In the genomic region with DNA sequence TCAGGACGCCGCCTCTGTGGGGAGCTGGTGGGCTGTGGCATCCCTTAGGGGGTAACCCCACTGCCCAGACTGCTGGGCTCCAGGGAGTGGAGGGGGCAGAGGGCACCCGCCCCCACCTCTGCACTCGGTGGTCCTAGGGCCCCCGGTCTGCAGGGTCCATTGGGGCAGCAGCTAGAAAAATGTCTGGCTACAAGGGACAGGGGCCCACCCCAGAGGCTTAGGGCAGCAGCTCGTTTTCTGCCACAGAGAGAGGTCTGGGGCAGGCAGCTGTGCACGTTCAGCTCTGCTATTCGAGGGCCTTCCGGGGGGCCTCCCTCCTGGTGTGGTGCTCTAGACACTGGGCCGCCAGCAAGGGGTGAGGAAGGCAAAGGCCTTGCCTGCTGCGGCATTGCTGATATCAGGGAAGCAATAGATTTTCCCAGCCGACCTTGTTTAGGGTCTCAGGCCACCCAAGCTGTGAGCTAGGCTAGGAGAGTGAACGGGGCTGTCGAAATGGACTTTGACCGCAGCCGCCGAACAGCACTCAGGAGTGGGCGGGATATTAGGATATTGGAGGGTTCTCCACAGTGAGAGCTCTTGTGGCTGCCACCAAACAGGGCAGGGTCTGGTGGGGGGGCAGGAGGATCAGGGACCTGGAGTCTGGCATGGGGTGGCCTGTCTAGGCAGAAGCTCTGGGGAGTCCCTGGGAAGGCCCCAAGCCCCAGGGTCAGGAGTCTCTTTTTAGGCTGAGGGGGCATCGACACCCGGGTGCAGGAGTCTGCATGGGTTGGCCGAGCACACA, we compare ENCODE assay signal across 9 cellular contexts.
DNase-seq lines count a peak whose midpoint lies in the region; ATAC-seq, FAIRE-seq and TF ChIP-seq lines count a peak whose summit lies in the region.
"Had no signal": no experiment of that assay in that cellular context is flagged by ENCODE, and none has a peak within 500 bp of the region (broad histone marks: within the 10 kb centered on the region; RNA-seq: fewer than 3 reads in every experiment).

No MANE protein-coding gene starts in this region.

- ATAC-seq in heart left ventricle (no peak), Right ventricle myocardium inferior (no peak), HepG2 (peak; percentile 89), upper lobe of right lung (peak; percentile 21)
- ATAC-seq: Panc1 had no signal

- peak overlapping the region; percentile 98 for H3K4me2 ChIP-seq in HepG2 (ENCODE audit: low read depth, low read length)
- H3K4me2 ChIP-seq in osteoblast (ENCODE audit: insufficient read depth, low read length) = no peak overlapping the region

- H3K27ac ChIP-seq in heart left ventricle = peak overlapping the region in 2 of 12 donors; percentile 52 to 96
- peak overlapping the region; percentile 53 for H3K27ac ChIP-seq in WERI-Rb-1
- H3K27ac ChIP-seq in HepG2 (ENCODE audit: extremely low read length, insufficient read depth, low read length) = peak overlapping the region; percentile 77
- H3K27ac ChIP-seq in upper lobe of right lung = peak overlapping the region; percentile 83
- H3K27ac ChIP-seq in osteoblast (ENCODE audit: low read depth, low read length) = no peak overlapping the region

- no peak overlapping the region for H2AFZ ChIP-seq in HepG2 (ENCODE audit: low read length)
- H2AFZ ChIP-seq in osteoblast (ENCODE audit: low read length) = no peak overlapping the region

- H3K4me3 ChIP-seq in heart left ventricle (no peak overlapping the region), WERI-Rb-1 (ENCODE audit: low read depth, low read length) (no peak overlapping the region), HepG2 (replicated peaks in 1 of 3; ENCODE audit: insufficient read depth in 1 of 3, low read depth in 2 of 3, low read length in 3 of 3) (peak overlapping the region; percentile 24 to 69 (median 34)), upper lobe of right lung (no peak overlapping the region), BE2C (ENCODE audit: low read depth, low read length) (no peak overlapping the region), osteoblast (ENCODE audit: insufficient read depth, low read length) (no peak overlapping the region)

- H3K36me3 ChIP-seq in heart left ventricle (no peaks in the 10 kb centered on the region), WERI-Rb-1 (no peaks in the 10 kb centered on the region), HepG2 (replicated peaks in 1 of 2; ENCODE audit: control insufficient read depth in 1 of 2, insufficient read depth in 2 of 2, low read length in 2 of 2) (no peaks in the 10 kb centered on the region), upper lobe of right lung (no peaks in the 10 kb centered on the region), BE2C (no peaks in the 10 kb centered on the region), osteoblast (ENCODE audit: insufficient read depth, low read length) (no peaks in the 10 kb centered on the region)

- POLR2A ChIA-PET in HepG2 (lab: Yijun Ruan, JAX) = interaction anchor here (0.9 to 3.4 kb wide), 15 partner anchors 9 to 169 kb away, joined by 3 to 26 read pairs (median 5); a partner anchor contains a TSS

- H3K79me2 ChIP-seq in HepG2 (ENCODE audit: insufficient read depth, low read length) (no peaks in the 10 kb centered on the region), osteoblast (ENCODE audit: insufficient read depth, low read length) (no peaks in the 10 kb centered on the region)

- CTCF ChIA-PET in HepG2 (lab: Yijun Ruan, JAX; ENCODE audit: low intra/inter-chr PET ratio, low total read pairs) = no interaction called here

- WGBS in heart left ventricle, 4 donors = 92 to 95% (median 92%) methylated on average over 15 to 21 of the region's 21 CpGs
- WGBS in HepG2 (ENCODE audit: low lambda C conversion rate) = 5% methylated on average over 10 of the region's 21 CpGs

- DNase-seq in heart left ventricle = peak in 3 of 5 donors; percentile 4 to 20 (median 16)
- DNase-seq in Right ventricle myocardium inferior (ENCODE audit: missing footprints) = no peak
- no peak for DNase-seq in WERI-Rb-1
- peak; percentile 79 for DNase-seq in HepG2 (ENCODE audit: low spot score)
- DNase-seq in upper lobe of right lung = peak; percentile 71
- no peak for DNase-seq in BE2C
- DNase-seq in osteoblast (ENCODE audit: insufficient read length, low spot score, missing footprints) = no peak
- DNase-seq in GDM1 (lab: John Stamatoyannopoulos, UW) = no peak

- TF ChIP-seq RAD21 in HepG2 (CRISPR knock-in tag; IDR thresholded peaks at IDR 0.05) = no peak

- in situ Hi-C loops in HepG2 (cut with HindIII; ENCODE audit: extremely low pct_ligation_motif_present, low pct_unique_long_range_greater_than_20kb) = no loop called here

- no peak for TF ChIP-seq EP300 in HepG2 (IDR thresholded peaks at IDR 0.05; ENCODE audit: low read depth in 2 of 2, low read length in 2 of 2)
- TF ChIP-seq EP300 in HepG2 (CRISPR knock-in tag; IDR thresholded peaks at IDR 0.05; ENCODE audit: borderline replicate concordance) = no peak; the same call in 1 of the 2 replicates

- H3K9me3 ChIP-seq in heart left ventricle = no peaks in the 10 kb centered on the region
- H3K9me3 ChIP-seq in WERI-Rb-1 (ENCODE audit: severe bottlenecking) = no peaks in the 10 kb centered on the region
- no peaks in the 10 kb centered on the region for H3K9me3 ChIP-seq in HepG2 (ENCODE audit: low read length)
- H3K9me3 ChIP-seq in upper lobe of right lung = no peaks in the 10 kb centered on the region
- H3K9me3 ChIP-seq in BE2C = no peaks in the 10 kb centered on the region
- no peaks in the 10 kb centered on the region for H3K9me3 ChIP-seq in osteoblast (ENCODE audit: low read depth, low read length)

- FAIRE-seq in HepG2 (lab: Jason Lieb, UNC) = peak; percentile 69

- H3K27me3 ChIP-seq in heart left ventricle (no peaks in the 10 kb centered on the region), WERI-Rb-1 (ENCODE audit: insufficient read depth, low read depth, severe bottlenecking) (no peaks in the 10 kb centered on the region), HepG2 (ENCODE audit: control insufficient read depth in 1 of 2, insufficient read depth in 2 of 2, low read length in 2 of 2) (0 out of 5 replicates have a peak, but pooled peaks cover 0 to under 1% of the 10 kb centered on the region in 2 experiments), upper lobe of right lung (no peaks in the 10 kb centered on the region), BE2C (no peaks in the 10 kb centered on the region), osteoblast (ENCODE audit: insufficient read depth, low read length) (no peaks in the 10 kb centered on the region)

- peak overlapping the region; percentile 65 for H3K9ac ChIP-seq in HepG2 (ENCODE audit: insufficient read depth, low read depth, low read length)

- H4K20me1 ChIP-seq in HepG2 (ENCODE audit: insufficient read depth, low read length) = no peaks in the 10 kb centered on the region
- no peaks in the 10 kb centered on the region for H4K20me1 ChIP-seq in osteoblast (ENCODE audit: insufficient read depth, low read length)

- H3K4me1 ChIP-seq in heart left ventricle = peaks cover 0 to 74% (median 17%) of the 10 kb centered on the region in 12 donors
- peaks cover 76% of the 10 kb centered on the region for H3K4me1 ChIP-seq in HepG2 (ENCODE audit: insufficient read depth, low read length)
- peaks cover 51% of the 10 kb centered on the region for H3K4me1 ChIP-seq in upper lobe of right lung
- peaks cover 21% of the 10 kb centered on the region for H3K4me1 ChIP-seq in BE2C
- H3K4me1 ChIP-seq in osteoblast (ENCODE audit: insufficient read depth, low read length) = no peaks in the 10 kb centered on the region

- no peak for TF ChIP-seq CTCF in heart left ventricle (IDR thresholded peaks at IDR 0.05)
- TF ChIP-seq CTCF in WERI-Rb-1 (IDR thresholded peaks at IDR 0.05; ENCODE audit: low read depth, low read length) = no peak
- TF ChIP-seq CTCF in HepG2 (CRISPR knock-in tag; IDR thresholded peaks at IDR 0.05) = peak; percentile 19; the same call in 1 of the 2 replicates
- TF ChIP-seq CTCF in upper lobe of right lung (IDR thresholded peaks at IDR 0.05) = no peak
- TF ChIP-seq CTCF in BE2C (IDR thresholded peaks at IDR 0.05; ENCODE audit: low read depth, low read length) = no peak
- TF ChIP-seq CTCF in osteoblast (IDR thresholded peaks at IDR 0.05; ENCODE audit: extremely low read depth, low read depth, low read length) = no peak

- intact Hi-C loops in heart left ventricle (cut with DNase I) = loop anchor here in 1 of 10 donors (5.0 kb wide), 1 partner anchor 37 kb away; no protein-coding TSS in a partner anchor
- intact Hi-C loops in Right ventricle myocardium inferior (cut with DNase I) = no loop called here
- intact Hi-C loops in HepG2 (cut with micrococcal nuclease; ENCODE audit: unreplicated experiment) = no loop called here
- intact Hi-C loops in upper lobe of right lung (cut with DNase I) = no loop called here

- BruUV-seq in HepG2 (replicated peaks; lab: Mats Ljungman, UMichigan) = TSS peak; percentile 81

- TF ChIP-seq POLR2A in heart left ventricle (IDR thresholded peaks at IDR 0.05) = no peak
- TF ChIP-seq POLR2A in HepG2 (IDR thresholded peaks at IDR 0.05; ENCODE audit: insufficient read depth in 1 of 2, low read depth in 2 of 2, low read length in 2 of 2) = peak; percentile 36 to 61; a peak in 3 of 4 replicates

TF ChIP-seq in HepG2, 621 proteins besides CTCF, POLR2A, EP300 and RAD21 (continues in another document):
- TF ChIP-seq HIVEP1 (CRISPR knock-in tag; IDR thresholded peaks at IDR 0.05) = peak; percentile 47; the same call in 1 of the 2 replicates
- TF ChIP-seq FOSL2 (CRISPR knock-in tag; IDR thresholded peaks at IDR 0.05) = no peak
- TF ChIP-seq SOX6 (IDR thresholded peaks at IDR 0.05) = no peak
- peak; percentile 59; the same call in 1 of the 2 replicates for TF ChIP-seq SOX6 (CRISPR knock-in tag; IDR thresholded peaks at IDR 0.05)
- 0 out of 2 replicates have a peak, but pooled peaks have one; percentile 31 for TF ChIP-seq ZNF557 (CRISPR knock-in tag; IDR thresholded peaks at IDR 0.05)
- 0 out of 2 replicates have a peak, but pooled peaks have one; percentile 40 for TF ChIP-seq MEIS1 (CRISPR knock-in tag; IDR thresholded peaks at IDR 0.05; ENCODE audit: borderline replicate concordance)
- TF ChIP-seq ZBTB7A (CRISPR knock-in tag; IDR thresholded peaks at IDR 0.05) = peak; percentile 66; the same call in 1 of the 2 replicates
- peak; percentile 48; the same call in 1 of the 2 replicates for TF ChIP-seq CBFB (CRISPR knock-in tag; IDR thresholded peaks at IDR 0.05)

Comparison
In these comparisons a context has a peak if more than half of its experiments do, and no peak if none do; other contexts are left out.
1. DNase-seq: peak in heart left ventricle (3 of 5), HepG2 (single experiment) and upper lobe of right lung (single experiment); none in Right ventricle myocardium inferior (single experiment), WERI-Rb-1 (single experiment), BE2C (single experiment), osteoblast (single experiment) and GDM1 (single experiment).
2. ATAC-seq: peak in HepG2 (single experiment) and upper lobe of right lung (single experiment); none in heart left ventricle (0 of 4) and Right ventricle myocardium inferior (single experiment).
3. H3K4me3 ChIP-seq: peak in HepG2 (3 of 3); none in heart left ventricle (0 of 12), WERI-Rb-1 (single experiment), upper lobe of right lung (single experiment), BE2C (single experiment) and osteoblast (single experiment).
4. POLR2A ChIP-seq: peak in HepG2 (2 of 2); none in heart left ventricle (0 of 2).